8 cellular contexts compared by ENCODE assay signal in the genomic region with DNA sequence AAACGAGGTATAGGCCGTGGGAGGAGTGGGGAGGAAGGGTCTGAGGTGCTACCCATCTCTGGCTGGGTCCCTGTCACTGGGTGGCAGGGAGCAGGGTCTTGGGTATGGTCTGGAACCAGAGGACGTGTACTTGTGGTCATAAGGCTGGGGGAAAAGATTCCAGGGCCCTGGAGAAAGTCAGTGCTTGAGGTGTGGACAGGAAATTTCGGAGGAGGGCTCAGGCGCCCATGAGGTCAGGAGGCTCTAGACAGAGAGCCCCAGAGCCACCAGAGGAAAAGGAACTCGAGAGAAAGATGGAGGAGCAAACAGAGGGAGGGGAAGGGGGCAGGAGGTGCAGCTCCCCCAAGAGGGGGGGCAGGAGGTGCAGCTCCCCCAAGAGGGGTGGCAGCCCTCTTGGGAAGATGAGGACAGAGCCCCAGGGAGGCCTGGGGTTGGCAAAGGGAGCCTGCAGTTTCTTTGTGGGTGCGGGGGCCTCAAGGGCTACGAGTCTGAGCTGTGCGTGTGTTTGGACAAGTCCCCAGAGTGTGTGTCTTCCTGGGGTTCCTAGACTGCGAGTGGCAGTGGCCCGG. TPM values are rescaled to one million over a fixed set of nuclear protein-coding genes. Genes with fewer than 3 reads are reported as not detected.
A peak's percentile ranks its signal among the peaks of the same experiment; 100 is the strongest.
DNase-seq lines count a peak whose midpoint lies in the region; ATAC-seq, FAIRE-seq and TF ChIP-seq lines count a peak whose summit lies in the region.

No MANE protein-coding gene starts in this region.

- H3K27me3 ChIP-seq in endocrine pancreas (ENCODE audit: control insufficient read depth, insufficient read depth, low read length) (no peaks in the 10 kb centered on the region), pancreas (no peaks in the 10 kb centered on the region)

- H3K36me3 ChIP-seq in endocrine pancreas (ENCODE audit: control insufficient read depth, insufficient read depth, low read length) = no peaks in the 10 kb centered on the region
- H3K36me3 ChIP-seq in pancreas = no peaks in the 10 kb centered on the region

- no peak for FAIRE-seq in pancreas (lab: Jason Lieb, UNC)

- intact Hi-C loops in pancreas (cut with DNase I) = loop anchor here in 1 of 3 donors (5.0 kb wide), 1 partner anchor 64 kb away; no protein-coding TSS in a partner anchor
- intact Hi-C loops in posterior vena cava (cut with DNase I) = loop anchor here in 1 of 2 donors (5.0 kb wide), 1 partner anchor 64 kb away; no protein-coding TSS in a partner anchor

- peak overlapping the region; percentile 91 for H3K4me3 ChIP-seq in LNCaP clone FGC (ENCODE audit: low read depth, low read length)
- no peak overlapping the region for H3K4me3 ChIP-seq in endocrine pancreas (ENCODE audit: control insufficient read depth, insufficient read depth, low read length)
- H3K4me3 ChIP-seq in pancreas = peak overlapping the region; percentile 72 to 89 (median 82)

- ATAC-seq in GM18867 (IDR thresholded peaks at IDR 0.05; ENCODE audit: unreplicated experiment) (peak; percentile 1), pancreas (no peak), GM21390 (IDR thresholded peaks at IDR 0.05; ENCODE audit: unreplicated experiment) (no peak), HG03039 (IDR thresholded peaks at IDR 0.05; ENCODE audit: unreplicated experiment) (no peak), GM18861 (IDR thresholded peaks at IDR 0.05; ENCODE audit: unreplicated experiment) (no peak)

- H3K27ac ChIP-seq in pancreas = peak overlapping the region; percentile 36 to 80 (median 66)

- TF ChIP-seq CTCF in LNCaP clone FGC (IDR thresholded peaks at IDR 0.05; ENCODE audit: control insufficient read depth, extremely low read depth, insufficient read depth) (0 out of 2 replicates have a peak, but pooled peaks have one; percentile 2), pancreas (IDR thresholded peaks at IDR 0.05) (peak in 1 of 4 donors; percentile 61)

- H3K4me1 ChIP-seq in endocrine pancreas (ENCODE audit: control insufficient read depth, insufficient read depth, low read length) = no peaks in the 10 kb centered on the region
- H3K4me1 ChIP-seq in pancreas = peaks cover 0 to 7% (median 4%) of the 10 kb centered on the region in 3 donors

- 36 to 48% methylated on average over 9 to 11 of the region's 11 CpGs for whole genome bisulfite sequencing in pancreas, 2 donors

- no peaks in the 10 kb centered on the region for H3K9me3 ChIP-seq in endocrine pancreas (ENCODE audit: control insufficient read depth, low read length)
- no peaks in the 10 kb centered on the region for H3K9me3 ChIP-seq in pancreas

- DNase-seq in LNCaP clone FGC (ENCODE audit: low read depth) (no peak), pancreas (no peak), posterior vena cava (ENCODE audit: low spot score) (no peak)

- peak overlapping the region; percentile 22 for H3K9ac ChIP-seq in endocrine pancreas (ENCODE audit: control insufficient read depth, insufficient read depth, low read length)

RNA-seq across cellular contexts. Expression of a gene that starts 0.7 kb away (rescaled TPM):
- total RNA-seq in pancreas (1 to 10 TPM; 4.3 to 8.7 (median 6.0) TPM), posterior vena cava (10 to 100 TPM; 28.4 to 39.7 TPM)
- polyA plus RNA-seq in pancreas = 1 to 10 TPM; 3.1 to 5.4 TPM

RNA-seq across cellular contexts. Expression of a gene that starts 18.5 kb away (rescaled TPM):
- total RNA-seq in pancreas (10 to 100 TPM in 1 of 6 donors, 1 to 10 TPM in 5; 3.5 to 14.1 (median 5.1) TPM), posterior vena cava (10 to 100 TPM; 11.6 to 21.9 TPM)
- polyA plus RNA-seq in pancreas = 1 to 10 TPM; 6.1 to 8.4 TPM

RNA-seq across cellular contexts. Expression of a gene that starts 27.7 kb away (rescaled TPM):
- total RNA-seq in pancreas (10 to 100 TPM; 20.1 to 43.4 (median 33.3) TPM), posterior vena cava (under 1 TPM in 1 of 2 donors, not detected in 1; 0.23 TPM)
- 10 to 100 TPM; 35.5 to 45.5 TPM for polyA plus RNA-seq in pancreas

RNA-seq across cellular contexts. Expression of a gene that starts 47.1 kb away (rescaled TPM):
- 1 to 10 TPM; 6.4 to 8.1 (median 6.6) TPM for total RNA-seq in pancreas
- polyA plus RNA-seq in pancreas = 1 to 10 TPM; 5.2 to 5.8 TPM
- 10 to 100 TPM in 1 of 2 donors, 1 to 10 TPM in 1; 9.9 to 12.5 TPM for total RNA-seq in posterior vena cava

RNA-seq across cellular contexts. Expression of a gene that starts 47.2 kb away (rescaled TPM):
- total RNA-seq in pancreas (10 to 100 TPM; 11.6 to 22.6 (median 15.6) TPM), posterior vena cava (10 to 100 TPM; 18.1 to 22.9 TPM)
- 10 to 100 TPM; 43.9 to 47.9 TPM for polyA plus RNA-seq in pancreas

Comparison
In these comparisons a context has a peak if more than half of its experiments do, and no peak if none do; other contexts are left out.
1. RNA of a gene that starts 27.7 kb away (total RNA-seq): 20.1 to 43.4 TPM in pancreas; 0.23 TPM in posterior vena cava; every median in the first group is over 10 times any median in the second.